8 cellular contexts compared by ENCODE assay signal in the genomic region with DNA sequence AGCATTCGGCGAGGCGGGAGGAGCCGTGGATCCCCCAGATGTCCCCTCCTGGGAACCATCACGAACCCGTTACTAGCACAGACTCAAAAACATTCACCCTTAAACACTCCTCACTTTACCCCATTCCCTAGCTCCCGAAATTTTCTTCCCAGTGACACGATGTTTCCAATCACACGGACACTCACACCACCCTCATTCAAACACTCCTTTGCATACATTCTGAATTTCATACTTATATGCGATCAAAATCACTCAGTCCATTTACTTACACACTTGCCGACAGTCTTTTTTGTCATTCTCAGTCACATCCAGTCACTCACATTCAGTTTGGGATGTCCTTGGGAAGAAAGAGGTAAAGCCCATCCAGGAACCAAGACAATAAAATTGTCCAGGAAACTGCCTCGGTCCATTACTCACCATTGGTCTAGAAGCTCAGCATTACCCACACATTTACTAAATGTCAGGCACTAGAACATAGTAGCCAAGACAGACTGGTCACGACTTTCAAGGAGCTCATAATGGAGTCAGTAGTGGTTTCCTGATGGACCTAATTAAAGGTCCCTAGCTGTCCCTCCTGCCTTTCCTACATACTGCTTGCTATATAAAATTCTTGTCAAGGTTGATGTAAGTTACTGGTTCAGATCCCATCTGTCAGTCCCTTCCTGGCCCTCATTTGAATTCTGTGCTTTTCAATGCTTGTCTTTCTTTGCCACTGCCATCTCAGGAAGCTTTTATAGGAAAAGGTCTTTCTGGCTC. TPM values are rescaled to one million over a fixed set of nuclear protein-coding genes. Genes with fewer than 3 reads are reported as not detected.
A peak's percentile ranks its signal among the peaks of the same experiment; 100 is the strongest.
DNase-seq lines count a peak whose midpoint lies in the region; ATAC-seq and TF ChIP-seq lines count a peak whose summit lies in the region.

No MANE protein-coding gene starts in this region.

- TF ChIP-seq EP300 in stomach (IDR thresholded peaks at IDR 0.05) = no peak

- H3K27me3 ChIP-seq in AG04450 (ENCODE audit: control insufficient read depth, insufficient read depth, low read length) (no peaks in the 10 kb centered on the region), GM23338 (ENCODE audit: insufficient read depth) (no peaks in the 10 kb centered on the region), iPS-20b (ENCODE audit: insufficient read depth, low read length) (no peaks in the 10 kb centered on the region), stomach (no peaks in the 10 kb centered on the region)

- H3K27ac Mint-ChIP-seq in GM23338 = peak overlapping the region; percentile 90
- peak overlapping the region; percentile 93 for H3K27ac Mint-ChIP-seq in activated CD8-positive, alpha-beta T cell treated with anti-CD3 and anti-CD28 coated beads, Interleukin-2, amount 10 ng/mL, durations not matched to agents 7 days and 5 days

- POLR2A ChIA-PET in AG04450 (lab: Yijun Ruan, JAX) = interaction anchor here (0.5 to 0.9 kb wide), 3 partner anchors 17 to 68 kb away, joined by 3 read pairs; partner anchors contain the start of genes CD14 and EIF4EBP3
- POLR2A ChIA-PET in activated CD8-positive, alpha-beta T cell treated with anti-CD3 and anti-CD28 coated beads, Interleukin-2, amount 10 ng/mL, durations not matched to agents 7 days and 5 days (lab: Charles Lee) = interaction anchor here (0.6 to 3.1 kb wide), 8 partner anchors 8 to 276 kb away, joined by 3 to 21 read pairs (median 4); partner anchors contain the start of genes EIF4EBP3, IK, NDUFA2 and SRA1

- H3F3A ChIP-seq in GM23338 (replicated peaks; ENCODE audit: low read depth) = no peaks in the 10 kb centered on the region

- no peaks in the 10 kb centered on the region for H3K9me2 ChIP-seq in GM23338 (ENCODE audit: insufficient read depth)

- no peak for ATAC-seq in GM23338
- ATAC-seq in activated CD8-positive, alpha-beta T cell treated with anti-CD3 and anti-CD28 coated beads, Interleukin-2, amount 10 ng/mL, durations not matched to agents 7 days and 5 days = no peak
- ATAC-seq in HG03442 (IDR thresholded peaks at IDR 0.05; ENCODE audit: unreplicated experiment) = no peak
- ATAC-seq in HG02759 (IDR thresholded peaks at IDR 0.05; ENCODE audit: unreplicated experiment) = no peak
- ATAC-seq in HG03460 (IDR thresholded peaks at IDR 0.05; ENCODE audit: unreplicated experiment) = no peak

- no peaks in the 10 kb centered on the region; the same call in 2 of the 3 replicates for H3K9me3 Mint-ChIP-seq in GM23338
- no peaks in the 10 kb centered on the region for H3K9me3 Mint-ChIP-seq in activated CD8-positive, alpha-beta T cell treated with anti-CD3 and anti-CD28 coated beads, Interleukin-2, amount 10 ng/mL, durations not matched to agents 7 days and 5 days (ENCODE audit: insufficient read depth)

- H3K79me2 ChIP-seq in GM23338 (replicated peaks; ENCODE audit: insufficient read depth) = peaks cover 11% of the 10 kb centered on the region

- H4K20me1 ChIP-seq in GM23338 (replicated peaks; ENCODE audit: insufficient read depth) = peaks cover 8% of the 10 kb centered on the region; the same call in 1 of the 2 replicates

- H3K36me3 ChIP-seq in GM23338 (ENCODE audit: insufficient read depth) = no peaks in the 10 kb centered on the region
- H3K36me3 ChIP-seq in iPS-20b (ENCODE audit: insufficient read depth, low read depth, low read length) = peaks cover 28% of the 10 kb centered on the region
- peaks cover 17 to 54% (median 51%) of the 10 kb centered on the region in 4 donors for H3K36me3 ChIP-seq in stomach

- CTCF ChIA-PET in AG04450 (lab: Charles Lee) = interaction anchor here (0.5 to 1.3 kb wide), 4 partner anchors 13 to 70 kb away, joined by 3 to 8 read pairs (median 3); no protein-coding TSS in a partner anchor
- CTCF ChIA-PET in activated CD8-positive, alpha-beta T cell treated with anti-CD3 and anti-CD28 coated beads, Interleukin-2, amount 10 ng/mL, durations not matched to agents 7 days and 5 days (lab: Charles Lee) = interaction anchor here (0.7 to 1.0 kb wide), 4 partner anchors 17 to 192 kb away, joined by 3 to 4 read pairs (median 3); partner anchors contain the start of gene EIF4EBP3

- intact Hi-C loops in stomach (cut with DNase I; ENCODE audit: low total_unique reads) = loop anchor here (5.0 kb wide), 1 partner anchor 67 kb away; the partner anchor contains the start of gene CD14

- peak overlapping the region; percentile 95 for H2AFZ ChIP-seq in GM23338

- peak overlapping the region; percentile 96 for H3K9ac ChIP-seq in iPS-20b (ENCODE audit: low read depth, low read length)

- no peak for TF ChIP-seq POLR2A in stomach (IDR thresholded peaks at IDR 0.05)

- WGBS in stomach, 5 donors = 4 to 7% (median 5%) methylated on average over 13 of the region's 13 CpGs

- no peak for TF ChIP-seq CTCF in AG04450 (IDR thresholded peaks at IDR 0.05; ENCODE audit: low read depth, low read length)
- no peak for TF ChIP-seq CTCF in GM23338 (conservative IDR thresholded peaks at IDR 0.05; ENCODE audit: low read depth in 2 of 2)
- no peak for TF ChIP-seq CTCF in stomach (IDR thresholded peaks at IDR 0.05)

- H3K4me3 Mint-ChIP-seq in GM23338 = peak overlapping the region; percentile 92
- peak overlapping the region; percentile 89 for H3K4me3 Mint-ChIP-seq in activated CD8-positive, alpha-beta T cell treated with anti-CD3 and anti-CD28 coated beads, Interleukin-2, amount 10 ng/mL, durations not matched to agents 7 days and 5 days

- peaks cover 5% of the 10 kb centered on the region; the same call in 2 of the 3 replicates for H3K4me1 Mint-ChIP-seq in GM23338
- peaks cover 62% of the 10 kb centered on the region for H3K4me1 Mint-ChIP-seq in activated CD8-positive, alpha-beta T cell treated with anti-CD3 and anti-CD28 coated beads, Interleukin-2, amount 10 ng/mL, durations not matched to agents 7 days and 5 days (ENCODE audit: low read depth)

- peaks cover 17% of the 10 kb centered on the region for H3K27me3 Mint-ChIP-seq in GM23338 (ENCODE audit: insufficient read depth, low read depth, poor library complexity)
- H3K27me3 Mint-ChIP-seq in activated CD8-positive, alpha-beta T cell treated with anti-CD3 and anti-CD28 coated beads, Interleukin-2, amount 10 ng/mL, durations not matched to agents 7 days and 5 days (ENCODE audit: low read depth) = no peaks in the 10 kb centered on the region

- H3K27ac ChIP-seq in AG04450 (ENCODE audit: low read depth, low read length) (peak overlapping the region; percentile 89), GM23338 (ENCODE audit: low read depth) (no peak overlapping the region), iPS-20b (ENCODE audit: low read length) (peak overlapping the region; percentile 72), stomach (peak overlapping the region; percentile 92 to 95 (median 94))

- peaks cover 5% of the 10 kb centered on the region; the same call in 1 of the 2 replicates for H3K4me1 ChIP-seq in GM23338 (ENCODE audit: insufficient read depth)
- peaks cover 3% of the 10 kb centered on the region; the same call in 1 of the 2 replicates for H3K4me1 ChIP-seq in iPS-20b (ENCODE audit: insufficient read depth, low read length)
- peaks cover 24 to 78% (median 65%) of the 10 kb centered on the region in 4 donors for H3K4me1 ChIP-seq in stomach

- peak overlapping the region; percentile 98 for H3K4me2 ChIP-seq in GM23338

- peaks cover 26% of the 10 kb centered on the region for H3K36me3 Mint-ChIP-seq in GM23338 (ENCODE audit: low read depth)
- peaks cover 38% of the 10 kb centered on the region for H3K36me3 Mint-ChIP-seq in activated CD8-positive, alpha-beta T cell treated with anti-CD3 and anti-CD28 coated beads, Interleukin-2, amount 10 ng/mL, durations not matched to agents 7 days and 5 days (ENCODE audit: low read depth)

- DNase-seq in AG04450 (ENCODE audit: low read depth, low spot score) (no peak), GM23338 (ENCODE audit: low spot score) (no peak), stomach (no peak)
- DNase-seq in activated CD8-positive, alpha-beta T cell treated with anti-CD3 and anti-CD28 coated beads, Interleukin-2, amount 10 ng/mL, durations not matched to agents 7 days and 5 days = no peak

- H3K9me3 ChIP-seq in AG04450 (ENCODE audit: control insufficient read depth, insufficient read depth, low read length) (no peaks in the 10 kb centered on the region; the same call in 1 of the 2 replicates), iPS-20b (ENCODE audit: insufficient read depth, low read depth, low read length) (no peaks in the 10 kb centered on the region), stomach (no peaks in the 10 kb centered on the region)

- peak overlapping the region; percentile 98 for H3K4me3 ChIP-seq in AG04450 (ENCODE audit: low read depth, low read length)
- H3K4me3 ChIP-seq in GM23338 = peak overlapping the region; percentile 86
- H3K4me3 ChIP-seq in iPS-20b (ENCODE audit: low read length) = peak overlapping the region; percentile 98
- peak overlapping the region; percentile 66 to 79 (median 74) for H3K4me3 ChIP-seq in stomach

RNA-seq across cellular contexts. Expression of gene SLC35A4, which starts 0.6 kb away (rescaled TPM):
- polyA plus RNA-seq in AG04450 (2011; rRNA removed) (63.4 and 86.2 TPM in 2 replicates), GM23338 (2016; fragmentation: Nextera tagmentation; extraction: Ambion mirVana) (17.7 and 19.0 TPM in 2 replicates), stomach (10 to 100 TPM; 30.4 to 47.7 (median 41.7) TPM)
- 54.9 and 63.6 TPM in 2 replicates for polyA minus RNA-seq in AG04450 (2011; rRNA and poly(A)+ RNA removed)
- total RNA-seq in GM23338 (2014; rRNA removed; shearing (Covaris generic)) = 34.4 and 39.1 TPM in 2 replicates
- total RNA-seq in activated CD8-positive, alpha-beta T cell treated with anti-CD3 and anti-CD28 coated beads, Interleukin-2, amount 10 ng/mL, durations not matched to agents 7 days and 5 days = 10 to 100 TPM; 88.9 to 98.2 TPM
- total RNA-seq in stomach = 10 to 100 TPM; 11.4 to 62.0 (median 43.0) TPM

RNA-seq across cellular contexts. Expression of gene APBB3, which starts 0.8 kb away (rescaled TPM):
- polyA plus RNA-seq in AG04450 (2011; rRNA removed) (13.6 and 14.9 TPM in 2 replicates), GM23338 (2016; fragmentation: Nextera tagmentation; extraction: Ambion mirVana) (7.7 and 9.0 TPM in 2 replicates), stomach (10 to 100 TPM in 2 of 3 donors, 1 to 10 TPM in 1; 9.8 to 29.8 (median 11.0) TPM)
- polyA minus RNA-seq in AG04450 (2011; rRNA and poly(A)+ RNA removed) = 19.0 and 21.2 TPM in 2 replicates
- 10.2 and 15.4 TPM in 2 replicates for total RNA-seq in GM23338 (2014; rRNA removed; shearing (Covaris generic))
- 10 to 100 TPM; 24.1 to 25.0 TPM for total RNA-seq in activated CD8-positive, alpha-beta T cell treated with anti-CD3 and anti-CD28 coated beads, Interleukin-2, amount 10 ng/mL, durations not matched to agents 7 days and 5 days
- total RNA-seq in stomach = 10 to 100 TPM in 3 of 5 donors, 1 to 10 TPM in 2; 5.4 to 40.8 (median 22.4) TPM

RNA-seq across cellular contexts. Expression of gene SRA1, which starts 7.9 kb away (rescaled TPM):
- 52.3 and 52.8 TPM in 2 replicates for polyA plus RNA-seq in AG04450 (2011; rRNA removed)
- polyA minus RNA-seq in AG04450 (2011; rRNA and poly(A)+ RNA removed) = 32.4 and 35.9 TPM in 2 replicates
- 29.7 and 38.4 TPM in 2 replicates for total RNA-seq in GM23338 (2014; rRNA removed; shearing (Covaris generic))
- polyA plus RNA-seq in GM23338 (2016; fragmentation: Nextera tagmentation; extraction: Ambion mirVana) = 67.2 and 74.7 TPM in 2 replicates
- 10 to 100 TPM; 42.7 to 43.4 TPM for total RNA-seq in activated CD8-positive, alpha-beta T cell treated with anti-CD3 and anti-CD28 coated beads, Interleukin-2, amount 10 ng/mL, durations not matched to agents 7 days and 5 days
- 10 to 100 TPM in 3 of 5 donors, 1 to 10 TPM in 1, not detected in 1; 1.8 to 26.8 (median 22.9) TPM for total RNA-seq in stomach
- polyA plus RNA-seq in stomach = 10 to 100 TPM; 37.7 to 51.0 (median 39.7) TPM

RNA-seq across cellular contexts. Expression of gene EIF4EBP3, which starts 17.7 kb away (rescaled TPM):
- polyA plus RNA-seq in AG04450 (2011; rRNA removed) = 1.7 and 2.8 TPM in 2 replicates
- 0.70 and 1.7 TPM in 2 replicates for polyA minus RNA-seq in AG04450 (2011; rRNA and poly(A)+ RNA removed)
- total RNA-seq in GM23338 (2014; rRNA removed; shearing (Covaris generic)) = 2.4 TPM in 1 of 2 replicates, not detected in the other
- polyA plus RNA-seq in GM23338 (2016; fragmentation: Nextera tagmentation; extraction: Ambion mirVana) = 20.2 and 21.5 TPM in 2 replicates
- total RNA-seq in activated CD8-positive, alpha-beta T cell treated with anti-CD3 and anti-CD28 coated beads, Interleukin-2, amount 10 ng/mL, durations not matched to agents 7 days and 5 days = 1 to 10 TPM; 7.4 to 8.6 TPM
- 10 to 100 TPM in 1 of 5 donors, 1 to 10 TPM in 4; 2.7 to 15.1 (median 8.1) TPM for total RNA-seq in stomach
- 10 to 100 TPM; 66.1 to 90.9 (median 80.2) TPM for polyA plus RNA-seq in stomach
